ENCODE assay signal across 20 cellular contexts in genomic region chr5:89053547-89053946, GRCh38.
"Had no signal": no experiment of that assay in that cellular context is flagged by ENCODE, and none has a peak within 500 bp of the region (broad histone marks: within the 10 kb centered on the region; RNA-seq: fewer than 3 reads in every experiment).

No MANE protein-coding gene starts in this region.

- FAIRE-seq: frontal cortex had no signal

- H3K27ac ChIP-seq: dorsolateral prefrontal cortex, lower lobe of right lung, ovary, right lobe of liver, transverse colon, upper lobe of right lung, uterus had no signal

- H3K4me3 ChIP-seq: dorsolateral prefrontal cortex, lower lobe of right lung, ovary, right lobe of liver, transverse colon, upper lobe of right lung, uterus had no signal

- H3K9me3 ChIP-seq: ovary, right lobe of liver, upper lobe of right lung, uterus had no signal

- H3K27me3 ChIP-seq: dorsolateral prefrontal cortex, ovary, right lobe of liver, transverse colon, upper lobe of right lung, uterus had no signal

- H3K4me1 ChIP-seq: lower lobe of right lung, right lobe of liver, upper lobe of right lung, uterus had no signal

- H3K36me3 ChIP-seq: lower lobe of right lung, ovary, right lobe of liver, transverse colon, upper lobe of right lung, uterus had no signal

- DNase-seq: dorsolateral prefrontal cortex; effector CD4-positive, alpha-beta T cell; hypothalamus; immature natural killer cell; islet precursor cell; kidney glomerular epithelial cell; left ventricle myocardium superior; lower lobe of right lung; natural killer cell; occipital lobe; ovary; right lobe of liver; small intestine; stimulated activated CD4-positive, alpha-beta T cell treated with anti-CD3 and anti-CD28 coated beads, Interleukin-15, amount 100 ng/mL, for 24 hours; stimulated activated CD4-positive, alpha-beta T cell treated with anti-CD3 and anti-CD28 coated beads, Interleukin-2, amount 100 ng/mL, for 48 hours; stimulated activated naive B cell treated with anti-CD40 and anti-IgM and Interleukin-4, amounts not matched to agents 10 μg/mL and 1 μg/mL and 100 μg/mL, for 72 hours; transverse colon; upper lobe of right lung; uterus had no signal
